8 cellular contexts compared by ENCODE assay signal in genomic region chr4:153750197-153750817, GRCh38. TPM values are rescaled to one million over a fixed set of nuclear protein-coding genes. Genes with fewer than 3 reads are reported as not detected.
DNase-seq lines count a peak whose midpoint lies in the region; ATAC-seq and TF ChIP-seq lines count a peak whose summit lies in the region.

No MANE protein-coding gene starts in this region.

- no peaks in the 10 kb centered on the region for H3F3A ChIP-seq in PC-9 (ENCODE audit: insufficient read depth, low read depth)

- no peak overlapping the region for H3K27ac ChIP-seq in PC-9
- no peak overlapping the region for H3K27ac ChIP-seq in transverse colon

- WGBS in transverse colon (ENCODE audit: low coverage in 1 of 2), 2 donors, result 36 to 45% methylated on average over 4 to 5 of the region's 5 CpGs

- intact Hi-C loops in PC-9 (cut with micrococcal nuclease; ENCODE audit: unreplicated experiment), result loop anchor here (1.0 to 5.0 kb wide), 3 partner anchors 116 to 405 kb away; no protein-coding TSS in a partner anchor
- intact Hi-C loops in transverse colon (cut with DNase I; ENCODE audit: low total_unique reads), result loop anchor here (10.0 kb wide), 1 partner anchor 406 kb away; the partner anchor contains the start of gene MND1

- no peak for TF ChIP-seq EP300 in transverse colon (IDR thresholded peaks at IDR 0.05; ENCODE audit: low read depth)

- no peak overlapping the region for H2AFZ ChIP-seq in PC-9

- H3K4me2 ChIP-seq in PC-9, result no peak overlapping the region

- no peaks in the 10 kb centered on the region for H3K27me3 Mint-ChIP-seq in activated T-cell treated with anti-CD3 and anti-CD28 coated beads, Interleukin-2, amount 50 U/mL, for 24 hours

- no peaks in the 10 kb centered on the region for H3K9me3 ChIP-seq in PC-9 (ENCODE audit: insufficient read depth, low read depth)
- H3K9me3 ChIP-seq in transverse colon, result no peaks in the 10 kb centered on the region

- H3K79me2 ChIP-seq in PC-9 (ENCODE audit: low read depth), result no peaks in the 10 kb centered on the region

- no TSS peak for BruUV-seq in PC-9 (replicated peaks; lab: Mats Ljungman, UMichigan)

- H3K9me2 ChIP-seq in PC-9 (ENCODE audit: insufficient read depth), result no peaks in the 10 kb centered on the region

- CTCF ChIA-PET in PC-9 (lab: Charles Lee), result no interaction called here

- H3K27me3 ChIP-seq in PC-9 (ENCODE audit: insufficient read depth, low read depth) (no peaks in the 10 kb centered on the region), transverse colon (peaks cover 3% of the 10 kb centered on the region)

- peaks cover 11% of the 10 kb centered on the region for H3K4me1 Mint-ChIP-seq in activated T-cell treated with anti-CD3 and anti-CD28 coated beads, Interleukin-2, amount 50 U/mL, for 24 hours (ENCODE audit: low read depth)

- POLR2A ChIA-PET in PC-9 (lab: Charles Lee; ENCODE audit: unreplicated experiment), result no interaction called here

- no peak overlapping the region for H3K4me3 Mint-ChIP-seq in activated T-cell treated with anti-CD3 and anti-CD28 coated beads, Interleukin-2, amount 50 U/mL, for 24 hours

- no peaks in the 10 kb centered on the region for H3K9me3 Mint-ChIP-seq in activated T-cell treated with anti-CD3 and anti-CD28 coated beads, Interleukin-2, amount 50 U/mL, for 24 hours

- in situ Hi-C loops in transverse colon (cut with MboI; ENCODE audit: low pct_ligation_motif_present in 1 of 4, low pct_unique_long_range_greater_than_20kb in 1 of 4, low sequenced_read_pairs in 3 of 4), result loop anchor here in 1 of 4 donors (10.0 kb wide), 1 partner anchor 116 kb away; no protein-coding TSS in a partner anchor

- H3K4me1 ChIP-seq in PC-9 (replicated peaks; ENCODE audit: insufficient read depth) (no peaks in the 10 kb centered on the region), transverse colon (no peaks in the 10 kb centered on the region)

- H3K4me3 ChIP-seq in PC-9, result no peak overlapping the region
- no peak overlapping the region for H3K4me3 ChIP-seq in fibroblast of the aortic adventitia (ENCODE audit: low read depth, low read length)
- H3K4me3 ChIP-seq in transverse colon, result no peak overlapping the region

- no peaks in the 10 kb centered on the region for H3K36me3 ChIP-seq in PC-9 (ENCODE audit: low read depth)
- H3K36me3 ChIP-seq in transverse colon, result no peaks in the 10 kb centered on the region

- ATAC-seq in GM19372 (IDR thresholded peaks at IDR 0.05; ENCODE audit: low read depth, unreplicated experiment), result peak; percentile 89

- no peak overlapping the region for H3K27ac Mint-ChIP-seq in activated T-cell treated with anti-CD3 and anti-CD28 coated beads, Interleukin-2, amount 50 U/mL, for 24 hours

- no peaks in the 10 kb centered on the region for H4K20me1 ChIP-seq in PC-9 (ENCODE audit: insufficient read depth)

- no peaks in the 10 kb centered on the region for H3K36me3 Mint-ChIP-seq in activated T-cell treated with anti-CD3 and anti-CD28 coated beads, Interleukin-2, amount 50 U/mL, for 24 hours (ENCODE audit: low read depth)

- no peak for TF ChIP-seq POLR2A in transverse colon (IDR thresholded peaks at IDR 0.05)

- TF ChIP-seq CTCF in PC-9 (conservative IDR thresholded peaks at IDR 0.05) (peak; percentile 78), fibroblast of the aortic adventitia (IDR thresholded peaks at IDR 0.05; ENCODE audit: insufficient read depth, low read length) (peak; percentile 76), transverse colon (IDR thresholded peaks at IDR 0.05) (peak; percentile 35 to 52 (median 49))

- DNase-seq in CMK (ENCODE audit: low read depth), result peak; percentile 36
- peak; percentile 58 for DNase-seq in HT-29 (ENCODE audit: low spot score)
- peak; percentile 49 to 53 for DNase-seq in PC-9
- peak; percentile 56 for DNase-seq in activated T-cell treated with anti-CD3 and anti-CD28 coated beads, Interleukin-2, amount 50 U/mL, for 24 hours
- peak; percentile 86 for DNase-seq in fibroblast of the aortic adventitia (ENCODE audit: low read depth)
- DNase-seq in nucleus accumbens (lab: John Stamatoyannopoulos, UW), result peak in 49 of 56 donors; percentile 3 to 76 (median 38)
- DNase-seq in transverse colon, result peak; percentile 43

RNA-seq across cellular contexts. Expression of gene RNF175, which starts 9.5 kb away (rescaled TPM):
- total RNA-seq in HT-29 (2014; rRNA removed; shearing (Covaris generic)), result not detected in 2 replicates
- not detected in 2 replicates for total RNA-seq in PC-9 (2021)
- not detected in 2 replicates for total RNA-seq in fibroblast of the aortic adventitia (ENCODE audit: low replicate concordance)
- total RNA-seq in transverse colon, result under 1 TPM in 1 of 4 donors, not detected in 3; 0.96 TPM

RNA-seq across cellular contexts. Expression of gene SFRP2, which starts 38.6 kb away (rescaled TPM):
- not detected in 2 replicates for total RNA-seq in HT-29 (2014; rRNA removed; shearing (Covaris generic))
- total RNA-seq in PC-9 (2021) (not detected in 2 replicates), fibroblast of the aortic adventitia (ENCODE audit: low replicate concordance) (0.27 and 1.8 TPM in 2 replicates), transverse colon (10 to 100 TPM in 2 of 4 donors, 1 to 10 TPM in 2; 6.4 to 61.7 (median 15.6) TPM)

Comparison
In these comparisons a context has a peak if more than half of its experiments do, and no peak if none do; other contexts are left out.
1. DNase-seq: peak in every context shown above with its lines; median percentile 86 in fibroblast of the aortic adventitia; 58 in HT-29; 56 in activated T-cell treated with anti-CD3 and anti-CD28 coated beads, Interleukin-2, amount 50 U/mL, for 24 hours; 51 in PC-9; 43 in transverse colon; 38 in nucleus accumbens; 36 in CMK.